In the genomic region with DNA sequence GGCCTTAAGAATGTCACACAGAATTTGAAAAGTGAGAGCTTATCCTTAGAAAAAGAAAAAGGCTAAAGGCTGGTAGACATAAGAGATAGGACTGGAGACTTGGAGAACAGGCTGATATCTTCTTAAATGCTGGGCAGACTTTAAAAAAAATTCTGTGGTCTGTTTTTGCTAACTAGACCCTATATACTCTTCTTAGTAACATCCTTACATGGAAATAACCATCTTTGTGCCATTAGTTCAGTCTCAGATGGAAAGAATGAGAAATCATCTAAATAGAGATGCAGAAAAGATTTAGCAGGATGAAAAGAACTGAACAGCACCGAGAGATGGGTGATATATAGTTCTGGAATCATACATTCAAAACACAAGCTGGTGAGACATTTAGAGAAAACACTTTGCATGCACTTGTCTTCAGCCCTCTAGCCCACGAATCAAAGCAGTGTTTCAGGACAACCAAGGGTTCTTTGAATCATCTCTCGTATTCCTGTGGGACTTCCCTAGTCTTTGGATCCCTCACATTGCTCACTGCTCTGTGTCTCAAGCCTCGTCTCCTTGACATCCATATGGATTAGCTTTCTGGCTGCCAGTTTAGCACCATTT, we compare ENCODE assay signal across 21 cellular contexts.
"Had no signal": no experiment of that assay in that cellular context is flagged by ENCODE, and none has a peak within 500 bp of the region (broad histone marks: within the 10 kb centered on the region; RNA-seq: fewer than 3 reads in every experiment).

No MANE protein-coding gene starts in this region.

- H3K4me3 ChIP-seq: ascending aorta, coronary artery, lung, sigmoid colon, SK-N-MC, spleen, testis had no signal

- H3K9me3 ChIP-seq: ascending aorta, sigmoid colon, testis had no signal

- FAIRE-seq: endometrium, keratinocyte, TTC549 had no signal

- ATAC-seq: left lobe of liver had no signal

- H3K4me1 Mint-ChIP-seq: mesothelial cell of epicardium, nephron progenitor cell had no signal

- H3K4me3 Mint-ChIP-seq: mesothelial cell of epicardium, nephron progenitor cell, type B pancreatic cell had no signal

- DNase-seq: erythroblast; foreskin melanocyte; head of caudate nucleus; nephron progenitor cell; nucleus accumbens; SHP77; sigmoid colon; spleen; stimulated activated CD8-positive, alpha-beta memory T cell treated with anti-CD3 and anti-CD28 coated beads, Interleukin-4, amount 100 ng/mL, for 48 hours; stimulated activated naive CD4-positive, alpha-beta T cell treated with Interleukin-2 at 50 U/mL for 16 hours; testis had no signal

- H3K9me3 Mint-ChIP-seq: type B pancreatic cell had no signal

- H3K27ac ChIP-seq: ascending aorta, coronary artery, sigmoid colon, SK-N-MC, spleen, testis had no signal

- H3K27ac Mint-ChIP-seq: mesothelial cell of epicardium, nephron progenitor cell, type B pancreatic cell had no signal

- H3K27me3 Mint-ChIP-seq: type B pancreatic cell had no signal

- H3K4me1 ChIP-seq: ascending aorta, sigmoid colon, spleen, testis had no signal
